In the genomic region with DNA sequence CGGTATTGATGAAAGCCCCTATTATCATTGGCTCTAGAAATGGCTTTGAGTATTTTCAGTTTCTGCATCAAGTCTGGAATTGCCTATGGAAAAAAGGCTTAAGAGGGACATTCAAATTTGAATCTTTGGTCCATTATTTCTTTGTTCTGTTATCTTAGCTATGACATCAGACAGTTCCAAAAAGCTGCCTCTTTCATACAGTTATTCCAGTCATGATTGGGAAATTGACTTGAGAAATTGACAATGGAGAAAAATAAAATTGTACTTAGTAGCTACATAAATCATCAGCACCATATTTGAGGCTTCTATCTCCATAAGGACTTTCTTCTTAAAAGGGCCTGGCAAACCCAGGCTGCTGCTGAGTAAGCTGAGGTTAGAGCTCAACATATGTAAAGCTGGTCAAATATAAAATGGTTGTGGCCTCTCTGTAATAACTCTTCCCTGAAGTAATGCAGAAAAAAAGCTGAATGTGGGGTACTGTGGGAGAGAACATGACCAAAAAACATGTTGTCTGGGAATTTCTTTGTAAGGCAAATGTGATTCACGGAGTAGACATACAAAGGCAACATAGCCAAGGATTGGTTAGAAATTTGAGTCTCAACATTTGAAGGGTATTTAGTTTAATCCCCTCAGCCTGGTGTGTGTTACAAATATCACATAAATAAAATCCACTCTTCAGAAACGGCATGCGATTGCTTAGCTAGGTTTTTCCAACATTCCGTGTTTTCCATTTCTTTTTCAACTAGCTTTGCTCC, we compare ENCODE assay signal across 14 cellular contexts.
DNase-seq lines count a peak whose midpoint lies in the region; ATAC-seq and TF ChIP-seq lines count a peak whose summit lies in the region.
"Had no signal": no experiment of that assay in that cellular context is flagged by ENCODE, and none has a peak within 500 bp of the region (broad histone marks: within the 10 kb centered on the region; RNA-seq: fewer than 3 reads in every experiment).

No MANE protein-coding gene starts in this region.

- intact Hi-C loops in vagina (cut with DNase I) = no loop called here

- no peak overlapping the region for H2BK12ac ChIP-seq in neuronal stem cell (ENCODE audit: low read length)

- peak overlapping the region; percentile 33 for H3K27ac ChIP-seq in vagina
- H3K27ac ChIP-seq in neuronal stem cell (replicated peaks; ENCODE audit: low read length) = no peak overlapping the region

- WGBS in neuronal stem cell (ENCODE audit: extremely low coverage in 2 of 2, insufficient read length in 2 of 2, insufficient replicate concordance in 1 of 2), 2 donors = no CpG with 5 or more reads among the region's 5 CpGs

- H3K36me3 ChIP-seq in vagina = no peaks in the 10 kb centered on the region
- H3K36me3 ChIP-seq in neuronal stem cell (replicated peaks in 1 of 2; ENCODE audit: control insufficient read depth in 2 of 2, insufficient read depth in 2 of 2, low read length in 2 of 2) = no peaks in the 10 kb centered on the region

- ATAC-seq in GM18502 (IDR thresholded peaks at IDR 0.05; ENCODE audit: poor library complexity, unreplicated experiment) = no peak
- ATAC-seq: stimulated activated naive CD8-positive, alpha-beta T cell treated with anti-CD3 and anti-CD28 coated beads, Interleukin-15, amount 100 ng/mL, for 72 hours; T-cell had no signal

- H3K4me1 Mint-ChIP-seq in mesothelial cell of epicardium = peaks cover 10% of the 10 kb centered on the region
- H3K4me1 Mint-ChIP-seq: activated CD4-positive, alpha-beta T cell treated with anti-CD3 and anti-CD28 coated beads, Interleukin-2, amount 10 ng/mL, durations not matched to agents 7 days and 5 days; stimulated activated naive CD8-positive, alpha-beta T cell treated with anti-CD3 and anti-CD28 coated beads, Interleukin-15, amount 100 ng/mL, for 72 hours; T-cell had no signal

- TF ChIP-seq POLR2A in vagina (IDR thresholded peaks at IDR 0.05) = no peak

- no peak overlapping the region for H4K8ac ChIP-seq in neuronal stem cell (ENCODE audit: low read depth, low read length)

- peak overlapping the region; percentile 84 for H3K27ac Mint-ChIP-seq in mesothelial cell of epicardium
- H3K27ac Mint-ChIP-seq: activated CD4-positive, alpha-beta T cell treated with anti-CD3 and anti-CD28 coated beads, Interleukin-2, amount 10 ng/mL, durations not matched to agents 7 days and 5 days; stimulated activated naive CD8-positive, alpha-beta T cell treated with anti-CD3 and anti-CD28 coated beads, Interleukin-15, amount 100 ng/mL, for 72 hours; T-cell had no signal

- TF ChIP-seq CTCF in mesothelial cell of epicardium (IDR thresholded peaks at IDR 0.05; ENCODE audit: unreplicated experiment) = no peak
- TF ChIP-seq CTCF in vagina (IDR thresholded peaks at IDR 0.05) = no peak

- H2AFZ ChIP-seq in neuronal stem cell (ENCODE audit: low read length) = no peak overlapping the region

- H2BK120ac ChIP-seq in neuronal stem cell (ENCODE audit: low read depth, low read length) = no peak overlapping the region

- no peaks in the 10 kb centered on the region for H3K27me3 Mint-ChIP-seq in mesothelial cell of epicardium (ENCODE audit: low read depth)

- no peak overlapping the region for H3K23ac ChIP-seq in neuronal stem cell (ENCODE audit: low read depth, low read length, poor library complexity)

- no peak overlapping the region for H3K14ac ChIP-seq in neuronal stem cell (ENCODE audit: low read length)

- H3K4me3 ChIP-seq in vagina (no peak overlapping the region), neuronal stem cell (ENCODE audit: low read length in 2 of 2) (no peak overlapping the region)

- H3K4me3 Mint-ChIP-seq in mesothelial cell of epicardium = no peak overlapping the region
- H3K4me3 Mint-ChIP-seq: activated CD4-positive, alpha-beta T cell treated with anti-CD3 and anti-CD28 coated beads, Interleukin-2, amount 10 ng/mL, durations not matched to agents 7 days and 5 days; stimulated activated naive CD8-positive, alpha-beta T cell treated with anti-CD3 and anti-CD28 coated beads, Interleukin-15, amount 100 ng/mL, for 72 hours; T-cell had no signal

- DNase-seq in LHCN-M2 (ENCODE audit: low read depth) (peak; percentile 47), dedifferentiated amniotic fluid mesenchymal stem cell (ENCODE audit: extremely low spot score) (peak; percentile 62), mesothelial cell of epicardium (ENCODE audit: low spot score in 2 of 2, unreplicated experiment in 2 of 2) (no peak), vagina (ENCODE audit: extremely low spot score in 2 of 2) (no peak), neuronal stem cell (ENCODE audit: low spot score) (no peak), NCI-H2081 (lab: John Stamatoyannopoulos, UW) (no peak)
- DNase-seq: activated CD4-positive, alpha-beta T cell treated with anti-CD3 and anti-CD28 coated beads, Interleukin-2, amount 10 ng/mL, durations not matched to agents 7 days and 5 days; activated gamma-delta T cell treated with Interleukin-2 at 50 U/mL for 16 hours; C1 segment of cervical spinal cord; DMS 273 treated with DMSO at 0.1 percent for 48 hours; NCI-H187; stimulated activated naive CD8-positive, alpha-beta T cell treated with anti-CD3 and anti-CD28 coated beads, Interleukin-15, amount 100 ng/mL, for 72 hours; T-cell had no signal

- H3K18ac ChIP-seq in neuronal stem cell (ENCODE audit: low read length) = no peak overlapping the region

- no peak overlapping the region for H4K91ac ChIP-seq in neuronal stem cell (ENCODE audit: low read depth, low read length, poor library complexity)

- H2BK15ac ChIP-seq in neuronal stem cell (ENCODE audit: low read length) = no peak overlapping the region

- H3K4me1 ChIP-seq in vagina (peaks cover 8% of the 10 kb centered on the region), neuronal stem cell (ENCODE audit: control insufficient read depth in 2 of 2, insufficient read depth in 1 of 2, low read depth in 1 of 2, low read length in 2 of 2) (no peaks in the 10 kb centered on the region)

- H3K36me3 Mint-ChIP-seq in mesothelial cell of epicardium = peaks cover 15% of the 10 kb centered on the region
- H3K36me3 Mint-ChIP-seq: T-cell had no signal

- H2BK5ac ChIP-seq in neuronal stem cell (ENCODE audit: low read length) = no peak overlapping the region

- no peak overlapping the region for H3K4ac ChIP-seq in neuronal stem cell (ENCODE audit: low read length)

- no peaks in the 10 kb centered on the region for H3K9me3 Mint-ChIP-seq in mesothelial cell of epicardium
- H3K9me3 Mint-ChIP-seq: activated CD4-positive, alpha-beta T cell treated with anti-CD3 and anti-CD28 coated beads, Interleukin-2, amount 10 ng/mL, durations not matched to agents 7 days and 5 days; stimulated activated naive CD8-positive, alpha-beta T cell treated with anti-CD3 and anti-CD28 coated beads, Interleukin-15, amount 100 ng/mL, for 72 hours; T-cell had no signal

- no peaks in the 10 kb centered on the region for H3K79me1 ChIP-seq in neuronal stem cell (ENCODE audit: low read depth, low read length)

- H3K9ac ChIP-seq in neuronal stem cell (ENCODE audit: low read depth, low read length, poor library complexity) = no peak overlapping the region

- H3K9me3 ChIP-seq in vagina (no peaks in the 10 kb centered on the region), neuronal stem cell (replicated peaks in 1 of 2; ENCODE audit: control insufficient read depth in 2 of 2, insufficient read depth in 1 of 2, low read depth in 1 of 2, low read length in 2 of 2) (no peaks in the 10 kb centered on the region)

- H3K4me2 ChIP-seq in neuronal stem cell (ENCODE audit: insufficient read depth, low read length, poor library complexity, severe bottlenecking) = no peak overlapping the region

- no peak overlapping the region for H2AK5ac ChIP-seq in neuronal stem cell (ENCODE audit: low read depth, low read length)

- H3K27me3 ChIP-seq in vagina = no peaks in the 10 kb centered on the region
- H3K27me3 ChIP-seq in neuronal stem cell (ENCODE audit: control insufficient read depth in 3 of 3, insufficient read depth in 3 of 3, low read depth in 1 of 3, low read length in 3 of 3) = no peaks in the 10 kb centered on the region

Comparison
In these comparisons a context has a peak if more than half of its experiments do, and no peak if none do; other contexts are left out.
1. DNase-seq: peak in LHCN-M2 (single experiment) and dedifferentiated amniotic fluid mesenchymal stem cell (single experiment); none in mesothelial cell of epicardium (0 of 2), vagina (0 of 2), neuronal stem cell (single experiment) and NCI-H2081 (0 of 2).